1 cellular context compared by ENCODE assay signal in genomic region chr4:79682801-79683217, GRCh38.
TF ChIP-seq lines count a peak whose summit lies in the region.

No MANE protein-coding gene starts in this region.

TF ChIP-seq in WTC11, 78 proteins besides CTCF, POLR2A, EP300 and RAD21 (continued from another document):
- TF ChIP-seq AR (CRISPR knock-in tag; IDR thresholded peaks at IDR 0.05), result no peak
- TF ChIP-seq ETV6 (CRISPR knock-in tag; IDR thresholded peaks at IDR 0.05), result no peak
- TF ChIP-seq ERG (CRISPR knock-in tag; IDR thresholded peaks at IDR 0.05), result no peak
- no peak for TF ChIP-seq NFE2L1 (CRISPR knock-in tag; IDR thresholded peaks at IDR 0.05)
TF ChIP-seq in WTC11: peak in this region for 0.
